In the genomic region with DNA sequence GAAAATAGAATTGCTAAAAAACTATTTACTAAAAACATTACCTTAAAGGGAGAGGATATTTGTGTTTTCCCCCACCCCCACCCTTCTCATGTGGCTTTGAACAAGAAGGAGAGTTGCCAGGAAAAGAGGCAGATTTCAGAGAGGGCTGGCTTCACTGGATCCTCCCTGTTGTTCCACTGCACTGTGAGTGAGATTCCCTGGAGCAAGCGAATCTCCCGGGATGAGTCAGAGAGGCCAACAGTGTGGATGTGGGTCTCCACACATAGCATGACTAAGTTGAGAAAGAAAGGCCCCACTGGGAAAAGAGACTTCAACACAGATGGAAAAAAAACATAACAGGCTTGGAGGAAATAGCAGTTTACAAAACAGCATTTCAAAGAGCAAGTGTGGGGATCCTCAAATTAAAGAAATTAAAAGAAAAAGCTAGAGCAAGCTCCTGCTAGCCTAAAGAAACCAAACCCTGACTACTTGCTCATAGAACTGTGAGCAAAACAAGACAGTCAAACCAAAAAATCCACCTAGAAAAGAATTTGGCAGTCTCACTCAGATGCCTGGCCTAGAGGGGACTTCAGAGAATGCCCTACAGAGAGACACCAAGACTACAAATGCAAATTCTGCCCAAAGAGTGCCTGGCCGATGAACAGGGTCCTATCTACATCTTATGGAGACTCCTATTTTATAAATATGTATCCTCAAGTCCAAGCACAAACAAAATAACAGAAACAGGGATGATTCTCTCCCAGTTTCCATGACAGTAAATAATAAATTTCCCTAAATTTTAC, we compare ENCODE assay signal across 11 cellular contexts. TPM values are rescaled to one million over a fixed set of nuclear protein-coding genes. Genes with fewer than 3 reads are reported as not detected.
A peak's percentile ranks its signal among the peaks of the same experiment; 100 is the strongest.
DNase-seq lines count a peak whose midpoint lies in the region; ATAC-seq and TF ChIP-seq lines count a peak whose summit lies in the region.
"Had no signal": no experiment of that assay in that cellular context is flagged by ENCODE, and none has a peak within 500 bp of the region (broad histone marks: within the 10 kb centered on the region; RNA-seq: fewer than 3 reads in every experiment).

No MANE protein-coding gene starts in this region.

- ATAC-seq in GM19397 (IDR thresholded peaks at IDR 0.05; ENCODE audit: unreplicated experiment) (no peak), GM21515 (IDR thresholded peaks at IDR 0.05; ENCODE audit: unreplicated experiment) (no peak)

- H2AFZ ChIP-seq in fibroblast of lung (ENCODE audit: low read length) (no peak overlapping the region), osteoblast (ENCODE audit: low read length) (no peak overlapping the region)

- H3K9me3 ChIP-seq in fibroblast of lung (ENCODE audit: control insufficient read depth, insufficient read depth, low read depth, low read length): no peaks in the 10 kb centered on the region
- H3K9me3 ChIP-seq in osteoblast (ENCODE audit: low read depth, low read length): no peaks in the 10 kb centered on the region
- H3K9me3 ChIP-seq: Caco-2 had no signal

- no peaks in the 10 kb centered on the region for H3K27me3 ChIP-seq in fibroblast of lung (ENCODE audit: control insufficient read depth, insufficient read depth, low read length)
- no peaks in the 10 kb centered on the region for H3K27me3 ChIP-seq in osteoblast (ENCODE audit: insufficient read depth, low read length)

- H3K79me2 ChIP-seq in fibroblast of lung (ENCODE audit: control insufficient read depth, insufficient read depth, low read length): peaks cover 81% of the 10 kb centered on the region
- H3K79me2 ChIP-seq in osteoblast (ENCODE audit: insufficient read depth, low read length): peaks cover 79% of the 10 kb centered on the region

- H4K20me1 ChIP-seq in fibroblast of lung (ENCODE audit: control insufficient read depth, extremely low read depth, insufficient read depth, low read length): no peaks in the 10 kb centered on the region
- peaks cover 3% of the 10 kb centered on the region for H4K20me1 ChIP-seq in osteoblast (ENCODE audit: insufficient read depth, low read length)

- peaks cover 4% of the 10 kb centered on the region for H3K4me1 ChIP-seq in fibroblast of lung (ENCODE audit: control insufficient read depth, extremely low read depth, insufficient read depth, low read length)
- peaks cover 57% of the 10 kb centered on the region for H3K4me1 ChIP-seq in osteoblast (ENCODE audit: insufficient read depth, low read length)

- no peak overlapping the region for H3K9ac ChIP-seq in fibroblast of lung (ENCODE audit: insufficient read depth, low read length)

- H3K36me3 ChIP-seq in fibroblast of lung (ENCODE audit: control insufficient read depth, insufficient read depth, low read length): peaks cover 8% of the 10 kb centered on the region
- peaks cover 31% of the 10 kb centered on the region for H3K36me3 ChIP-seq in osteoblast (ENCODE audit: insufficient read depth, low read length)

- peak; percentile 80 for DNase-seq in AG09309 (ENCODE audit: low read depth)
- peak; percentile 51 for DNase-seq in RPMI8226
- DNase-seq in fibroblast of lung (ENCODE audit: low read depth in 2 of 2): peak; percentile 96 to 97
- peak; percentile 97 for DNase-seq in osteoblast (ENCODE audit: insufficient read length, low spot score, missing footprints)
- DNase-seq in stimulated activated naive CD4-positive, alpha-beta T cell treated with Interleukin-2 at 50 U/mL for 16 hours (lab: John Stamatoyannopoulos, UW): no peak
- DNase-seq in NCI-H510A treated with DMSO at 0.1 percent for 48 hours (lab: John Stamatoyannopoulos, UW): no peak
- DNase-seq: Caco-2, H7, NCI-H1930 had no signal

- TF ChIP-seq CTCF in AG09309 (IDR thresholded peaks at IDR 0.05; ENCODE audit: control insufficient read depth, insufficient read depth, low read depth, low read length, missing control alignments) (no peak), fibroblast of lung (conservative IDR thresholded peaks at IDR 0.05 in 1 of 2, IDR thresholded peaks at IDR 0.05 in 1 of 2; ENCODE audit: low read depth in 1 of 2, low read length in 2 of 2) (no peak), osteoblast (IDR thresholded peaks at IDR 0.05; ENCODE audit: extremely low read depth, low read depth, low read length) (no peak)

- H3K27ac ChIP-seq in fibroblast of lung (ENCODE audit: insufficient read depth, low read length): peak overlapping the region; percentile 61
- H3K27ac ChIP-seq in osteoblast (ENCODE audit: low read depth, low read length): peak overlapping the region; percentile 86

- H3K4me3 ChIP-seq in AG09309 (ENCODE audit: control insufficient read depth, low read depth, low read length) (peak overlapping the region; percentile 98), fibroblast of lung (replicated peaks in 1 of 4; ENCODE audit: control extremely low read depth in 1 of 4, insufficient read depth in 1 of 4, low read depth in 3 of 4, low read length in 4 of 4) (peak overlapping the region; percentile 87 to 99 (median 93)), osteoblast (ENCODE audit: insufficient read depth, low read length) (peak overlapping the region; percentile 96)

- H3K4me2 ChIP-seq in fibroblast of lung (ENCODE audit: extremely low read depth, insufficient read depth, low read length): peak overlapping the region; percentile 95
- peak overlapping the region; percentile 96 for H3K4me2 ChIP-seq in osteoblast (ENCODE audit: insufficient read depth, low read length)

RNA-seq across cellular contexts. Expression of a gene that starts 3.4 kb away (rescaled TPM):
- total RNA-seq in fibroblast of lung (174 and 461 TPM in 2 replicates), osteoblast (291 and 337 TPM in 2 replicates)
- 1,245 and 1,327 TPM in 2 replicates for polyA plus RNA-seq in fibroblast of lung
- 881 and 940 TPM in 2 replicates for polyA plus RNA-seq in fibroblast of lung (2012)
- polyA minus RNA-seq in fibroblast of lung (ENCODE audit: low replicate concordance): 3,025 and 3,345 TPM in 2 replicates

RNA-seq across cellular contexts. Expression of a gene that starts 28.7 kb away (rescaled TPM):
- 60.1 and 119 TPM in 2 replicates for total RNA-seq in fibroblast of lung
- polyA plus RNA-seq in fibroblast of lung: 217 and 288 TPM in 2 replicates
- polyA plus RNA-seq in fibroblast of lung (2012): 118 and 133 TPM in 2 replicates
- polyA minus RNA-seq in fibroblast of lung (ENCODE audit: low replicate concordance): 162 and 212 TPM in 2 replicates
- 62.8 and 67.3 TPM in 2 replicates for total RNA-seq in osteoblast

Comparison
In these comparisons a context has a peak if more than half of its experiments do, and no peak if none do; other contexts are left out.
1. DNase-seq: peak in AG09309 (single experiment), RPMI8226 (single experiment), fibroblast of lung (2 of 2) and osteoblast (single experiment); none in stimulated activated naive CD4-positive, alpha-beta T cell treated with Interleukin-2 at 50 U/mL for 16 hours (single experiment) and NCI-H510A treated with DMSO at 0.1 percent for 48 hours (single experiment).
2. Peak in every context shown above with its lines, with median percentiles within 50 percentile points of each other: H3K4me3 ChIP-seq.